ENCODE assay signal across 8 cellular contexts in genomic region chr1:169348356-169349036, GRCh38. TPM values are rescaled to one million over a fixed set of nuclear protein-coding genes. Genes with fewer than 3 reads are reported as not detected.
DNase-seq lines count a peak whose midpoint lies in the region; ATAC-seq and TF ChIP-seq lines count a peak whose summit lies in the region.

No MANE protein-coding gene starts in this region.

- TF ChIP-seq POLR2A in NB4 (IDR thresholded peaks at IDR 0.05; ENCODE audit: extremely low read depth, insufficient read length): no peak

- peaks cover 8% of the 10 kb centered on the region for H3K36me3 Mint-ChIP-seq in T-helper 17 cell (ENCODE audit: low read depth)

- DNase-seq in activated T-cell treated with anti-CD3 and anti-CD28 coated beads for 4 hours: peak; percentile 16
- DNase-seq in activated T-cell treated with anti-CD3 and anti-CD28 coated beads, Interleukin-2, amount 50 U/mL, for 48 hours: no peak
- peak; percentile 63 for DNase-seq in NB4 (ENCODE audit: low read depth)
- DNase-seq in T-helper 17 cell: peak in 1 of 3 donors; percentile 16
- peak; percentile 45 to 81 for DNase-seq in foreskin fibroblast
- DNase-seq in putamen (ENCODE audit: low spot score): peak; percentile 50
- DNase-seq in stimulated activated CD4-positive, alpha-beta T cell treated with anti-CD3 and anti-CD28 coated beads, Interleukin-12 subunit alpha, Interleukin-12 subunit beta, amount 100 ng/mL, for 4 hours: no peak
- no peak for DNase-seq in HuH-7 (ENCODE audit: low spot score)

- H3K4me3 ChIP-seq in NB4 (ENCODE audit: low read depth, low read length) (no peak overlapping the region), foreskin fibroblast (ENCODE audit: low read depth in 1 of 2, low read length in 2 of 2) (no peak overlapping the region)

- peak; percentile 33 for ATAC-seq in T-helper 17 cell

- peak; percentile 34 for TF ChIP-seq CTCF in NB4 (IDR thresholded peaks at IDR 0.05; ENCODE audit: low read depth, low read length)
- peak; percentile 50 for TF ChIP-seq CTCF in foreskin fibroblast (IDR thresholded peaks at IDR 0.05; ENCODE audit: low read depth, low read length)

- H3K4me3 Mint-ChIP-seq in T-helper 17 cell: no peak overlapping the region

- no peaks in the 10 kb centered on the region for H3K9me3 ChIP-seq in T-helper 17 cell (ENCODE audit: control insufficient read depth, low read length, poor library complexity, severe bottlenecking)

- peaks cover 15% of the 10 kb centered on the region for H3K4me1 Mint-ChIP-seq in T-helper 17 cell

- H3K27ac Mint-ChIP-seq in T-helper 17 cell: no peak overlapping the region

- no peaks in the 10 kb centered on the region for H3K27me3 Mint-ChIP-seq in T-helper 17 cell

RNA-seq across cellular contexts. Expression of gene NME7, which starts 19.1 kb away (rescaled TPM):
- total RNA-seq in T-helper 17 cell: 1 to 10 TPM; 9.1 to 9.2 TPM

RNA-seq across cellular contexts. Expression of gene BLZF1, which starts 19.5 kb away (rescaled TPM):
- total RNA-seq in T-helper 17 cell: 10 to 100 TPM; 13.5 to 16.7 TPM

Comparison
In these comparisons a context has a peak if more than half of its experiments do, and no peak if none do; other contexts are left out.
1. DNase-seq: peak in activated T-cell treated with anti-CD3 and anti-CD28 coated beads for 4 hours (single experiment), NB4 (single experiment), foreskin fibroblast (2 of 2) and putamen (single experiment); none in activated T-cell treated with anti-CD3 and anti-CD28 coated beads, Interleukin-2, amount 50 U/mL, for 48 hours (0 of 2), stimulated activated CD4-positive, alpha-beta T cell treated with anti-CD3 and anti-CD28 coated beads, Interleukin-12 subunit alpha, Interleukin-12 subunit beta, amount 100 ng/mL, for 4 hours (single experiment) and HuH-7 (single experiment).